23 cellular contexts compared by ENCODE assay signal in genomic region chrX:2434764-2435163, GRCh38.
"Had no signal": no experiment of that assay in that cellular context is flagged by ENCODE, and none has a peak within 500 bp of the region (broad histone marks: within the 10 kb centered on the region; RNA-seq: fewer than 3 reads in every experiment).

No MANE protein-coding gene starts in this region.

- H3K4me3 Mint-ChIP-seq: activated CD4-positive, alpha-beta T cell treated with anti-CD3 and anti-CD28 coated beads, Interleukin-2, amount 10 ng/mL, durations not matched to agents 7 days and 5 days; activated naive CD4-positive, alpha-beta T cell treated with anti-CD3 and anti-CD28 coated beads, Interleukin-2, amount 50 U/mL, for 24 hours; dendritic cell treated with granulocyte-macrophage colony-stimulating factor and Interleukin-4, amounts not matched to agents 40 ng/mL and 50 ng/mL, for 4 days; stimulated activated effector memory CD8-positive, alpha-beta T cell treated with anti-CD3 and anti-CD28 coated beads, Interleukin-12 subunit alpha, Interleukin-12 subunit beta, amount 100 ng/mL, for 72 hours had no signal

- H3K9me3 Mint-ChIP-seq: activated naive CD4-positive, alpha-beta T cell treated with anti-CD3 and anti-CD28 coated beads, Interleukin-2, amount 50 U/mL, for 24 hours; dendritic cell treated with granulocyte-macrophage colony-stimulating factor and Interleukin-4, amounts not matched to agents 40 ng/mL and 50 ng/mL, for 4 days; stimulated activated effector memory CD8-positive, alpha-beta T cell treated with anti-CD3 and anti-CD28 coated beads, Interleukin-12 subunit alpha, Interleukin-12 subunit beta, amount 100 ng/mL, for 72 hours had no signal

- H3K4me1 Mint-ChIP-seq: activated CD4-positive, alpha-beta T cell treated with anti-CD3 and anti-CD28 coated beads, Interleukin-2, amount 10 ng/mL, durations not matched to agents 7 days and 5 days; activated naive CD4-positive, alpha-beta T cell treated with anti-CD3 and anti-CD28 coated beads, Interleukin-2, amount 50 U/mL, for 24 hours had no signal

- H3K27me3 Mint-ChIP-seq: activated CD4-positive, alpha-beta T cell treated with anti-CD3 and anti-CD28 coated beads, Interleukin-2, amount 10 ng/mL, durations not matched to agents 7 days and 5 days; activated naive CD4-positive, alpha-beta T cell treated with anti-CD3 and anti-CD28 coated beads, Interleukin-2, amount 50 U/mL, for 24 hours; dendritic cell treated with granulocyte-macrophage colony-stimulating factor and Interleukin-4, amounts not matched to agents 40 ng/mL and 50 ng/mL, for 4 days had no signal

- ATAC-seq: activated CD4-positive, CD25-positive, alpha-beta regulatory T cell treated with anti-CD3 and anti-CD28 coated beads, Interleukin-2, amount 50 U/mL, for 24 hours; heart right ventricle; left cardiac atrium; mucosa of descending colon; right lobe of liver; stimulated activated effector memory CD8-positive, alpha-beta T cell treated with anti-CD3 and anti-CD28 coated beads, Interleukin-12 subunit alpha, Interleukin-12 subunit beta, amount 100 ng/mL, for 72 hours had no signal

- DNase-seq: activated CD4-positive, alpha-beta T cell treated with anti-CD3 and anti-CD28 coated beads, Interleukin-2, amount 10 ng/mL, durations not matched to agents 7 days and 5 days; activated CD8-positive, alpha-beta memory T cell treated with anti-CD3 and anti-CD28 coated beads for 24 hours; activated CD8-positive, alpha-beta memory T cell treated with anti-CD3 and anti-CD28 coated beads, Interleukin-2, amount 50 U/mL, for 4 hours; activated gamma-delta T cell treated with Interleukin-2 at 50 U/mL for 16 hours; anterior cingulate cortex; brain microvascular endothelial cell; caudate nucleus; effector CD8-positive, alpha-beta T cell; erythroblast; foreskin fibroblast; heart right ventricle; islet precursor cell; left cardiac atrium; mucosa of descending colon; nucleus accumbens; right lobe of liver; stimulated activated CD4-positive, alpha-beta T cell treated with anti-CD3 and anti-CD28 coated beads, Interleukin-2, amount 100 ng/mL, for 24 hours; stomach; trophoblast cell had no signal

- H3K27ac Mint-ChIP-seq: activated CD4-positive, alpha-beta T cell treated with anti-CD3 and anti-CD28 coated beads, Interleukin-2, amount 10 ng/mL, durations not matched to agents 7 days and 5 days; activated naive CD4-positive, alpha-beta T cell treated with anti-CD3 and anti-CD28 coated beads, Interleukin-2, amount 50 U/mL, for 24 hours; dendritic cell treated with granulocyte-macrophage colony-stimulating factor and Interleukin-4, amounts not matched to agents 40 ng/mL and 50 ng/mL, for 4 days; stimulated activated effector memory CD8-positive, alpha-beta T cell treated with anti-CD3 and anti-CD28 coated beads, Interleukin-12 subunit alpha, Interleukin-12 subunit beta, amount 100 ng/mL, for 72 hours had no signal
